In genomic region chr7:128726031-128726430, GRCh38 we compare ENCODE assay signal across 23 cellular contexts. TPM values are rescaled to one million over a fixed set of nuclear protein-coding genes. Genes with fewer than 3 reads are reported as not detected.
A peak's percentile ranks its signal among the peaks of the same experiment; 100 is the strongest.
DNase-seq lines count a peak whose midpoint lies in the region; TF ChIP-seq lines count a peak whose summit lies in the region.
"Had no signal": no experiment of that assay in that cellular context is flagged by ENCODE, and none has a peak within 500 bp of the region (broad histone marks: within the 10 kb centered on the region; RNA-seq: fewer than 3 reads in every experiment).

No MANE protein-coding gene starts in this region.

- peak overlapping the region; percentile 0 to 63 (median 42); a peak in 17 of 22 replicates for H3K4me2 ChIP-seq in BLaER1 treated with 17β-estradiol and CSF1 and Interleukin-3, amounts not matched to agents 10 nM and 100 nM
- H3K4me2 ChIP-seq: A549, KMS-11 had no signal

- peaks cover 41% of the 10 kb centered on the region for H3K4me1 Mint-ChIP-seq in brain
- H3K4me1 Mint-ChIP-seq: CD4-positive, alpha-beta memory T cell had no signal

- H3K4me3 ChIP-seq in A673 (ENCODE audit: low read depth, low read length, poor library complexity, severe bottlenecking) (no peak overlapping the region), neuron (ENCODE audit: low read length) (no peak overlapping the region), suprapubic skin (no peak overlapping the region)
- H3K4me3 ChIP-seq in BLaER1 treated with 17β-estradiol and CSF1 and Interleukin-3, amounts not matched to agents 10 nM and 100 nM, result no peak overlapping the region; a peak in 2 of 20 replicates
- H3K4me3 ChIP-seq: A549, SJCRH30 had no signal

- H3K27ac Mint-ChIP-seq in brain, result peak overlapping the region; percentile 47 to 100 (median 95)
- H3K27ac Mint-ChIP-seq: CD4-positive, alpha-beta memory T cell had no signal

- DNase-seq in A673 (ENCODE audit: low spot score), result peak; percentile 70
- DNase-seq in suprapubic skin (ENCODE audit: low spot score in 2 of 2), result no peak
- DNase-seq in COR-L47 (lab: John Stamatoyannopoulos, UW), result no peak
- DNase-seq in globus pallidus (ENCODE audit: low spot score), result no peak
- DNase-seq: Calu3; CD4-positive, alpha-beta memory T cell; DMS53; EL; GF-D8; MV-4-11; NCI-H187 treated with DMSO at 0.1 percent for 48 hours; NCI-H524 treated with DMSO at 0.1 percent for 48 hours; OCI-M1; SJCRH30; T-helper 1 cell had no signal

- peaks cover under 1% of the 10 kb centered on the region for H3K27me3 Mint-ChIP-seq in brain

- intact Hi-C loops in A673 (cut with micrococcal nuclease; ENCODE audit: unreplicated experiment), result no loop called here

- POLR2A ChIA-PET in A673 (lab: Charles Lee; ENCODE audit: low non-redundant PET), result interaction anchor here (0.5 kb wide), 1 partner anchor 26 kb away, joined by 10 read pairs; no protein-coding TSS in a partner anchor

- H3K9me3 ChIP-seq in A673 (ENCODE audit: low read depth, low read length, poor library complexity, severe bottlenecking) (no peaks in the 10 kb centered on the region), neuron (ENCODE audit: low read length) (no peaks in the 10 kb centered on the region), suprapubic skin (no peaks in the 10 kb centered on the region)
- H3K9me3 ChIP-seq in BLaER1 treated with 17β-estradiol and CSF1 and Interleukin-3, amounts not matched to agents 10 nM and 100 nM (replicated peaks in 1 of 11), result peaks cover 0 to 11% (median 6%) of the 10 kb centered on the region in 11 experiments; a peak in 9 of 22 replicates
- H3K9me3 ChIP-seq: A549, SJCRH30 had no signal

- no peak for TF ChIP-seq EP300 in suprapubic skin (IDR thresholded peaks at IDR 0.05)

- H3K4me1 ChIP-seq in A673 (ENCODE audit: insufficient read depth, low read length, poor library complexity, severe bottlenecking) (peaks cover 14% of the 10 kb centered on the region), neuron (ENCODE audit: insufficient read depth, low read length) (peaks cover 16% of the 10 kb centered on the region), suprapubic skin (no peaks in the 10 kb centered on the region)
- H3K4me1 ChIP-seq in BLaER1 treated with 17β-estradiol and CSF1 and Interleukin-3, amounts not matched to agents 10 nM and 100 nM, result peaks cover 0 to 39% (median 29%) of the 10 kb centered on the region in 10 experiments; a peak in 17 of 20 replicates
- H3K4me1 ChIP-seq: A549 had no signal

- 74% methylated on average over 6 of the region's 6 CpGs for WGBS in suprapubic skin

- no peaks in the 10 kb centered on the region for H3K27me3 ChIP-seq in A673 (replicated peaks; ENCODE audit: insufficient read depth, low read depth, low read length, poor library complexity)
- no peaks in the 10 kb centered on the region for H3K27me3 ChIP-seq in BLaER1 treated with 17β-estradiol and CSF1 and Interleukin-3, amounts not matched to agents 10 nM and 100 nM
- peaks cover 4% of the 10 kb centered on the region for H3K27me3 ChIP-seq in neuron (ENCODE audit: insufficient read depth, low read length)
- H3K27me3 ChIP-seq in suprapubic skin, result no peaks in the 10 kb centered on the region
- H3K27me3 ChIP-seq: SJCRH30 had no signal

- peak overlapping the region; percentile 76 for H3K27ac ChIP-seq in A673 (ENCODE audit: low read depth, low read length, poor library complexity, severe bottlenecking)
- H3K27ac ChIP-seq in BLaER1 treated with 17β-estradiol and CSF1 and Interleukin-3, amounts not matched to agents 10 nM and 100 nM, result peak overlapping the region in 4 of 11 experiments; percentile 8 to 54 (median 24); a peak in 6 of 22 replicates
- no peak overlapping the region for H3K27ac ChIP-seq in suprapubic skin
- H3K27ac ChIP-seq: A549, KMS-11, SJCRH30 had no signal

- no peaks in the 10 kb centered on the region for H4K20me1 ChIP-seq in BLaER1 treated with 17β-estradiol and CSF1 and Interleukin-3, amounts not matched to agents 10 nM and 100 nM

- peak overlapping the region; percentile 92 for H2AFZ ChIP-seq in neuron (ENCODE audit: low read depth, low read length)

- H3K4me3 Mint-ChIP-seq in brain, result peak overlapping the region in 4 of 5 experiments; percentile 48 to 76 (median 66)
- H3K4me3 Mint-ChIP-seq: CD4-positive, alpha-beta memory T cell had no signal

- CTCF ChIA-PET in A673 (lab: Charles Lee), result no interaction called here

- no peak for TF ChIP-seq POLR2A in suprapubic skin (IDR thresholded peaks at IDR 0.05)

- H3K36me3 ChIP-seq in A673 (ENCODE audit: insufficient read depth, low read length, poor library complexity, severe bottlenecking), result no peaks in the 10 kb centered on the region
- no peaks in the 10 kb centered on the region for H3K36me3 ChIP-seq in BLaER1 treated with 17β-estradiol and CSF1 and Interleukin-3, amounts not matched to agents 10 nM and 100 nM
- H3K36me3 ChIP-seq in neuron (ENCODE audit: insufficient read depth, low read length), result no peaks in the 10 kb centered on the region
- H3K36me3 ChIP-seq in suprapubic skin, result no peaks in the 10 kb centered on the region
- H3K36me3 ChIP-seq: SJCRH30 had no signal

- no peaks in the 10 kb centered on the region for H3K36me3 Mint-ChIP-seq in brain
- H3K36me3 Mint-ChIP-seq: CD4-positive, alpha-beta memory T cell had no signal

- H3K9ac ChIP-seq in BLaER1 treated with 17β-estradiol and CSF1 and Interleukin-3, amounts not matched to agents 10 nM and 100 nM, result no peak overlapping the region; a peak in 1 of 22 replicates
- H3K9ac ChIP-seq: KMS-11 had no signal

- BruUV-seq in A673 (replicated peaks; lab: Mats Ljungman, UMichigan), result no TSS peak

- H3K9me3 Mint-ChIP-seq in brain, result no peaks in the 10 kb centered on the region
- H3K9me3 Mint-ChIP-seq: CD4-positive, alpha-beta memory T cell had no signal

- TF ChIP-seq CTCF in A673 (conservative IDR thresholded peaks at IDR 0.05; ENCODE audit: low read depth, low read length) (no peak), brain (conservative IDR thresholded peaks at IDR 0.05) (no peak), suprapubic skin (IDR thresholded peaks at IDR 0.05) (no peak)

RNA-seq across cellular contexts. Expression of gene CALU, which starts 13.1 kb away (rescaled TPM):
- total RNA-seq in A673 (2021), result 161 and 162 TPM in 2 replicates
- 41.6 TPM for polyA plus RNA-seq in brain (ENCODE audit: insufficient read depth, low read depth, low replicate concordance)
- 10 to 100 TPM; 32.4 to 44.1 (median 36.7) TPM for total RNA-seq in suprapubic skin

RNA-seq across cellular contexts. Expression of gene OPN1SW, which starts 49.6 kb away (rescaled TPM):
- total RNA-seq in A673 (2021), result not detected in 2 replicates
- polyA plus RNA-seq in brain (ENCODE audit: insufficient read depth, low read depth, low replicate concordance), result not detected
- total RNA-seq in suprapubic skin, result not detected
- total RNA-seq: Calu3; CD4-positive, alpha-beta memory T cell; H1; HT1080; SJCRH30 had no signal
- polyA plus RNA-seq: A549; BJ; CD4-positive, alpha-beta memory T cell; H1 had no signal

RNA-seq across cellular contexts. Expression of gene GARIN1A, which starts 53.9 kb away (rescaled TPM):
- 1.8 and 2.2 TPM in 2 replicates for total RNA-seq in A673 (2021)
- polyA plus RNA-seq in brain (ENCODE audit: insufficient read depth, low read depth, low replicate concordance), result not detected
- 1 to 10 TPM in 3 of 4 donors, under 1 TPM in 1; 0.42 to 3.5 (median 1.3) TPM for total RNA-seq in suprapubic skin
- polyA plus RNA-seq: H1 had no signal
